Comparison of ENCODE assay signal across 1 cellular context in the genomic region with DNA sequence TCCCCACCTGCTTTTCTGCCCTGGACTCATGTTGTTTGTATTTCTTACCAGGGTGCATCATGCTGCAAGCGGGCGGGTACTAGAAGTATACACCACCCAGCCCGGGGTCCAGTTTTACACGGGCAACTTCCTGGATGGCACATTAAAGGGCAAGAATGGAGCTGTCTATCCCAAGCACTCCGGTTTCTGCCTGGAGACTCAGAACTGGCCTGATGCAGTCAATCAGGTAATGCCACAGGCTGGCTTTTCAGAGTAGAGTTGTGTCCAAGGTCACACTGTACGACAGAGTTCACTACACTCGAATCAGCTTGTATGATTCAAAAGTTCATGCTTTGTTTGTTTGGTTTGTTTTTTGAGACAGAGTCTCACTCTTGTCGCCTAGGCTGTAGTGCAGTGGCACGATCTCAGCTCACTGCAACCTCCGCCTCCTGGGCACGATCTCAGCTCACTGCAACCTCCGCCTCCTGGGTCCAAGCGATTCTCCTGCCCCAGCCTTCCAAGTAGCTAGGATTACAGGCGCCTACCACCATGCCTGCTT.
TF ChIP-seq lines count a peak whose summit lies in the region.

No MANE protein-coding gene starts in this region.

TF ChIP-seq in HepG2, 621 proteins besides CTCF, POLR2A, EP300 and RAD21 (continues in another document):
- peak; percentile 52; the same call in 1 of the 2 replicates for TF ChIP-seq ZFX (CRISPR knock-in tag; IDR thresholded peaks at IDR 0.05; ENCODE audit: low read depth)
- TF ChIP-seq, protein P1, sequence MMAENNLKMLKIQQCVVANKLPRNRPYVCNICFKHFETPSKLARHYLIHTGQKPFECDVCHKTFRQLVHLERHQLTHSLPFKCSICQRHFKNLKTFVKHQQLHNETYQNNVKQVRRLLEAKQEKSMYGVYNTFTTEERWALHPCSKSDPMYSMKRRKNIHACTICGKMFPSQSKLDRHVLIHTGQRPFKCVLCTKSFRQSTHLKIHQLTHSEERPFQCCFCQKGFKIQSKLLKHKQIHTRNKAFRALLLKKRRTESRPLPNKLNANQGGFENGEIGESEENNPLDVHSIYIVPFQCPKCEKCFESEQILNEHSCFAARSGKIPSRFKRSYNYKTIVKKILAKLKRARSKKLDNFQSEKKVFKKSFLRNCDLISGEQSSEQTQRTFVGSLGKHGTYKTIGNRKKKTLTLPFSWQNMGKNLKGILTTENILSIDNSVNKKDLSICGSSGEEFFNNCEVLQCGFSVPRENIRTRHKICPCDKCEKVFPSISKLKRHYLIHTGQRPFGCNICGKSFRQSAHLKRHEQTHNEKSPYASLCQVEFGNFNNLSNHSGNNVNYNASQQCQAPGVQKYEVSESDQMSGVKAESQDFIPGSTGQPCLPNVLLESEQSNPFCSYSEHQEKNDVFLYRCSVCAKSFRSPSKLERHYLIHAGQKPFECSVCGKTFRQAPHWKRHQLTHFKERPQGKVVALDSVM (CRISPR knock-in tag; IDR thresholded peaks at IDR 0.05) = peak; percentile 20; the same call in 1 of the 2 replicates
- peak; percentile 31 for TF ChIP-seq ZEB1 (IDR thresholded peaks at IDR 0.05; ENCODE audit: insufficient replicate concordance, low read depth)
- peak; percentile 75 for TF ChIP-seq NR2F2 (IDR thresholded peaks at IDR 0.05; ENCODE audit: borderline replicate concordance, low read depth)
- peak; percentile 75 for TF ChIP-seq IRF2 (CRISPR knock-in tag; IDR thresholded peaks at IDR 0.05)
- peak; percentile 75 for TF ChIP-seq HDAC1 (CRISPR knock-in tag; IDR thresholded peaks at IDR 0.05)
- peak; percentile 65; the same call in 1 of the 2 replicates for TF ChIP-seq ZNF619 (CRISPR knock-in tag; IDR thresholded peaks at IDR 0.05)
- peak; percentile 83 for TF ChIP-seq ASH2L (IDR thresholded peaks at IDR 0.05; ENCODE audit: insufficient read length, low read depth, low read length)
- TF ChIP-seq RXRA (CRISPR knock-in tag; IDR thresholded peaks at IDR 0.05) = peak; percentile 67; the same call in 1 of the 2 replicates
- TF ChIP-seq, protein P2, sequence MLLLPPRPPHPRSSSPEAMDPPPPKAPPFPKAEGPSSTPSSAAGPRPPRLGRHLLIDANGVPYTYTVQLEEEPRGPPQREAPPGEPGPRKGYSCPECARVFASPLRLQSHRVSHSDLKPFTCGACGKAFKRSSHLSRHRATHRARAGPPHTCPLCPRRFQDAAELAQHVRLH (CRISPR knock-in tag; IDR thresholded peaks at IDR 0.05; ENCODE audit: borderline replicate concordance, low read depth) = peak; percentile 28; the same call in 1 of the 2 replicates
- peak; percentile 67 for TF ChIP-seq FOSL2 (CRISPR knock-in tag; IDR thresholded peaks at IDR 0.05)
- TF ChIP-seq SOX5 (CRISPR knock-in tag; IDR thresholded peaks at IDR 0.05; ENCODE audit: borderline replicate concordance) = peak; percentile 75; the same call in 1 of the 2 replicates
- peak; percentile 62; the same call in 1 of the 3 replicates for TF ChIP-seq MXI1 (IDR thresholded peaks at IDR 0.05; ENCODE audit: borderline replicate concordance, low read depth, low read length)
- peak; percentile 87 for TF ChIP-seq GATAD2A (CRISPR knock-in tag; IDR thresholded peaks at IDR 0.05)
- TF ChIP-seq XRCC5 (optimal IDR thresholded peaks at IDR 0.05; ENCODE audit: low read length) = no peak
- peak; percentile 24; the same call in 1 of the 2 replicates for TF ChIP-seq TCF7 (IDR thresholded peaks at IDR 0.05; ENCODE audit: low read depth)
- peak; percentile 27; the same call in 1 of the 2 replicates for TF ChIP-seq MEIS1 (CRISPR knock-in tag; IDR thresholded peaks at IDR 0.05; ENCODE audit: borderline replicate concordance)
- 0 out of 2 replicates have a peak, but pooled peaks have one; percentile 19 for TF ChIP-seq MAZ (IDR thresholded peaks at IDR 0.05; ENCODE audit: borderline replicate concordance, low read depth, low read length)
- TF ChIP-seq MAZ (CRISPR knock-in tag; IDR thresholded peaks at IDR 0.05; ENCODE audit: low read depth) = no peak
- TF ChIP-seq NRL (CRISPR knock-in tag; IDR thresholded peaks at IDR 0.05; ENCODE audit: borderline replicate concordance) = peak; percentile 49; the same call in 1 of the 2 replicates
- TF ChIP-seq CREB1 (IDR thresholded peaks at IDR 0.05) = no peak
- peak; percentile 50; the same call in 1 of the 2 replicates for TF ChIP-seq CREB1 (CRISPR knock-in tag; IDR thresholded peaks at IDR 0.05)
- no peak for TF ChIP-seq ZNF766 (CRISPR knock-in tag; IDR thresholded peaks at IDR 0.05; ENCODE audit: borderline replicate concordance)
- TF ChIP-seq ZFP82 (CRISPR knock-in tag; IDR thresholded peaks at IDR 0.05; ENCODE audit: borderline replicate concordance) = no peak
- TF ChIP-seq, protein P3, sequence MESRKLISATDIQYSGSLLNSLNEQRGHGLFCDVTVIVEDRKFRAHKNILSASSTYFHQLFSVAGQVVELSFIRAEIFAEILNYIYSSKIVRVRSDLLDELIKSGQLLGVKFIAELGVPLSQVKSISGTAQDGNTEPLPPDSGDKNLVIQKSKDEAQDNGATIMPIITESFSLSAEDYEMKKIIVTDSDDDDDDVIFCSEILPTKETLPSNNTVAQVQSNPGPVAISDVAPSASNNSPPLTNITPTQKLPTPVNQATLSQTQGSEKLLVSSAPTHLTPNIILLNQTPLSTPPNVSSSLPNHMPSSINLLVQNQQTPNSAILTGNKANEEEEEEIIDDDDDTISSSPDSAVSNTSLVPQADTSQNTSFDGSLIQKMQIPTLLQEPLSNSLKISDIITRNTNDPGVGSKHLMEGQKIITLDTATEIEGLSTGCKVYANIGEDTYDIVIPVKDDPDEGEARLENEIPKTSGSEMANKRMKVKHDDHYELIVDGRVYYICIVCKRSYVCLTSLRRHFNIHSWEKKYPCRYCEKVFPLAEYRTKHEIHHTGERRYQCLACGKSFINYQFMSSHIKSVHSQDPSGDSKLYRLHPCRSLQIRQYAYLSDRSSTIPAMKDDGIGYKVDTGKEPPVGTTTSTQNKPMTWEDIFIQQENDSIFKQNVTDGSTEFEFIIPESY (CRISPR knock-in tag; IDR thresholded peaks at IDR 0.05) = peak; percentile 19; the same call in 1 of the 2 replicates
- no peak; the same call in 1 of the 2 replicates for TF ChIP-seq ZNF792 (CRISPR knock-in tag; IDR thresholded peaks at IDR 0.05)
- TF ChIP-seq SALL1 (CRISPR knock-in tag; IDR thresholded peaks at IDR 0.05) = peak; percentile 97
- peak; percentile 81; the same call in 1 of the 2 replicates for TF ChIP-seq TBX2 (CRISPR knock-in tag; IDR thresholded peaks at IDR 0.05; ENCODE audit: borderline replicate concordance)
- peak; percentile 65; the same call in 1 of the 2 replicates for TF ChIP-seq CCDC6 (CRISPR knock-in tag; IDR thresholded peaks at IDR 0.05)
- 0 out of 2 replicates have a peak, but pooled peaks have one; percentile 44 for TF ChIP-seq ZNF414 (CRISPR knock-in tag; IDR thresholded peaks at IDR 0.05)
- 0 out of 2 replicates have a peak, but pooled peaks have one; percentile 32 for TF ChIP-seq KIAA2018 (CRISPR knock-in tag; IDR thresholded peaks at IDR 0.05; ENCODE audit: borderline replicate concordance)
- peak; percentile 69; the same call in 1 of the 2 replicates for TF ChIP-seq AHDC1 (CRISPR knock-in tag; IDR thresholded peaks at IDR 0.05; ENCODE audit: borderline replicate concordance)
- TF ChIP-seq ZGPAT (CRISPR knock-in tag; IDR thresholded peaks at IDR 0.05) = peak; percentile 58; the same call in 1 of the 2 replicates
- TF ChIP-seq SAP130 (CRISPR knock-in tag; IDR thresholded peaks at IDR 0.05; ENCODE audit: low read depth) = peak; percentile 84
- TF ChIP-seq ZFP1 (CRISPR knock-in tag; IDR thresholded peaks at IDR 0.05) = no peak
- TF ChIP-seq POGZ (CRISPR knock-in tag; IDR thresholded peaks at IDR 0.05) = peak; percentile 82
